ENCODE assay signal across 18 cellular contexts in genomic region chr17:42953669-42954068, GRCh38. TPM values are rescaled to one million over a fixed set of nuclear protein-coding genes. Genes with fewer than 3 reads are reported as not detected.
"Had no signal": no experiment of that assay in that cellular context is flagged by ENCODE, and none has a peak within 500 bp of the region (broad histone marks: within the 10 kb centered on the region; RNA-seq: fewer than 3 reads in every experiment).

No MANE protein-coding gene starts in this region.

- H3K4me1 ChIP-seq: right atrium auricular region had no signal

- H3K9me3 ChIP-seq: mucosa of descending colon, neutrophil, right atrium auricular region had no signal

- H3K27ac Mint-ChIP-seq: activated CD4-positive, alpha-beta memory T cell treated with anti-CD3 and anti-CD28 coated beads for 36 hours; activated naive CD4-positive, alpha-beta T cell treated with anti-CD3 and anti-CD28 coated beads for 36 hours; brain; endodermal cell had no signal

- ATAC-seq: left cardiac atrium; mucosa of descending colon; naive thymus-derived CD8-positive, alpha-beta T cell had no signal

- H3K27me3 ChIP-seq: neutrophil, right atrium auricular region had no signal

- H3K4me3 ChIP-seq: mucosa of descending colon, right atrium auricular region, smooth muscle cell had no signal

- DNase-seq: activated CD4-positive, alpha-beta memory T cell treated with anti-CD3 and anti-CD28 coated beads for 36 hours; activated CD4-positive, CD25-positive, alpha-beta regulatory T cell treated with anti-CD3 and anti-CD28 coated beads, Interleukin-2, amount 50 U/mL, for 72 hours; activated CD8-positive, alpha-beta memory T cell treated with anti-CD3 and anti-CD28 coated beads, Interleukin-2, amount 50 U/mL, for 4 hours; activated naive CD4-positive, alpha-beta T cell treated with anti-CD3 and anti-CD28 coated beads for 36 hours; cerebellar nuclear complex; endodermal cell; erythroblast; glutamatergic neuron; immature natural killer cell; left cardiac atrium; mammary epithelial cell; naive thymus-derived CD8-positive, alpha-beta T cell; trophoblast cell had no signal

- H3K9me3 Mint-ChIP-seq: activated CD4-positive, alpha-beta memory T cell treated with anti-CD3 and anti-CD28 coated beads for 36 hours; activated naive CD4-positive, alpha-beta T cell treated with anti-CD3 and anti-CD28 coated beads for 36 hours; brain; endodermal cell; immature natural killer cell had no signal

- H3K27ac ChIP-seq: neutrophil, right atrium auricular region had no signal

RNA-seq across cellular contexts. Expression of gene PTGES3L, which starts 26.2 kb away (rescaled TPM):
- polyA plus RNA-seq: immature natural killer cell had no signal
